13 cellular contexts compared by ENCODE assay signal in genomic region chr19:868458-869244, GRCh38. TPM values are rescaled to one million over a fixed set of nuclear protein-coding genes. Genes with fewer than 3 reads are reported as not detected.
DNase-seq lines count a peak whose midpoint lies in the region; TF ChIP-seq lines count a peak whose summit lies in the region.
"Had no signal": no experiment of that assay in that cellular context is flagged by ENCODE, and none has a peak within 500 bp of the region (broad histone marks: within the 10 kb centered on the region; RNA-seq: fewer than 3 reads in every experiment).

No MANE protein-coding gene starts in this region.

- no peaks in the 10 kb centered on the region for H4K20me1 ChIP-seq in hepatocyte (ENCODE audit: insufficient read depth, poor library complexity, severe bottlenecking)

- H3K27ac ChIP-seq in SK-N-MC = peak overlapping the region; percentile 89
- peak overlapping the region; percentile 63 for H3K27ac ChIP-seq in hepatocyte
- peak overlapping the region; percentile 80 to 90 (median 86) for H3K27ac ChIP-seq in tibial nerve

- no peaks in the 10 kb centered on the region for H3K9me2 ChIP-seq in hepatocyte (replicated peaks; ENCODE audit: insufficient read depth)

- H3K27me3 ChIP-seq in hepatocyte (no peaks in the 10 kb centered on the region), tibial nerve (no peaks in the 10 kb centered on the region)

- TF ChIP-seq POLR2A in tibial nerve (IDR thresholded peaks at IDR 0.05) = no peak

- H3K4me3 ChIP-seq in SK-N-MC = no peak overlapping the region
- no peak overlapping the region for H3K4me3 ChIP-seq in hepatocyte
- no peak overlapping the region for H3K4me3 ChIP-seq in tibial nerve
- H3K4me3 ChIP-seq: HAP-1 had no signal

- H3K9me3 ChIP-seq in SK-N-MC (ENCODE audit: low read depth, low read length) = no peaks in the 10 kb centered on the region
- no peaks in the 10 kb centered on the region for H3K9me3 ChIP-seq in hepatocyte (ENCODE audit: low read depth)
- no peaks in the 10 kb centered on the region for H3K9me3 ChIP-seq in tibial nerve
- H3K9me3 ChIP-seq: HAP-1 had no signal

- DNase-seq in SK-N-MC (ENCODE audit: low read depth, low spot score) (no peak), hepatocyte (ENCODE audit: low spot score) (no peak), tibial nerve (ENCODE audit: low spot score in 2 of 2) (no peak), NCI-H146 (lab: John Stamatoyannopoulos, UW) (no peak), NCI-H1436 treated with DMSO at 0.1 percent for 48 hours (lab: John Stamatoyannopoulos, UW) (no peak), ureter (ENCODE audit: low spot score) (no peak)
- DNase-seq: activated CD8-positive, alpha-beta memory T cell treated with anti-CD3 and anti-CD28 coated beads, Interleukin-2, amount 50 U/mL, for 4 hours; anterior cingulate cortex; NCI-H2171; stimulated activated CD4-positive, alpha-beta T cell treated with anti-CD3 and anti-CD28 coated beads, Interleukin-2, amount 100 ng/mL, for 24 hours; stimulated activated naive CD8-positive, alpha-beta T cell treated with anti-CD3 and anti-CD28 coated beads, Interleukin-15, amount 100 ng/mL, for 72 hours had no signal

- H3K4me2 ChIP-seq in hepatocyte = no peak overlapping the region

- no peak for TF ChIP-seq CTCF in hepatocyte (IDR thresholded peaks at IDR 0.05; ENCODE audit: poor library complexity)
- no peak for TF ChIP-seq CTCF in tibial nerve (IDR thresholded peaks at IDR 0.05)

- no peak for TF ChIP-seq EP300 in tibial nerve (IDR thresholded peaks at IDR 0.05)

- H3K79me2 ChIP-seq in hepatocyte = no peaks in the 10 kb centered on the region

- peaks cover 27% of the 10 kb centered on the region for H3K36me3 ChIP-seq in SK-N-MC (ENCODE audit: insufficient read depth, low read length)
- H3K36me3 ChIP-seq in hepatocyte (replicated peaks; ENCODE audit: insufficient read depth, low read depth) = no peaks in the 10 kb centered on the region
- H3K36me3 ChIP-seq in tibial nerve = peaks cover 0 to 67% (median 0%) of the 10 kb centered on the region in 3 donors

- H3K9ac ChIP-seq in SK-N-MC (ENCODE audit: insufficient read length) = no peak overlapping the region

- 98% methylated on average over 26 of the region's 34 CpGs for WGBS in hepatocyte (ENCODE audit: low lambda C conversion rate, missing lambda C conversion rate)
- 88 to 92% methylated on average over 29 to 34 of the region's 34 CpGs for WGBS in tibial nerve, 2 donors

- H3K4me1 ChIP-seq in hepatocyte (ENCODE audit: insufficient read depth) = no peaks in the 10 kb centered on the region
- H3K4me1 ChIP-seq in tibial nerve = peaks cover 0 to 47% (median 13%) of the 10 kb centered on the region in 4 donors

- no peak overlapping the region for H2AFZ ChIP-seq in hepatocyte

RNA-seq across cellular contexts. Expression of gene CFD, which starts 9.2 kb away (rescaled TPM):
- total RNA-seq in hepatocyte (3.3 and 9.0 TPM in 2 replicates), tibial nerve (1,000 to 10,000 TPM; 1,040 to 7,538 (median 2,843) TPM), ureter (139 TPM)
- 8.2 and 11.2 TPM in 2 replicates for polyA plus RNA-seq in hepatocyte
- total RNA-seq: neural crest cell had no signal

RNA-seq across cellular contexts. Expression of gene ELANE, which starts 16.5 kb away (rescaled TPM):
- total RNA-seq in hepatocyte (0.83 and 1.2 TPM in 2 replicates), tibial nerve (10 to 100 TPM in 1 of 4 donors, 1 to 10 TPM in 2, under 1 TPM in 1; 0.66 to 12.6 (median 4.2) TPM), ureter (0.81 TPM)
- 0.81 and 3.0 TPM in 2 replicates for polyA plus RNA-seq in hepatocyte
- total RNA-seq: neural crest cell had no signal

RNA-seq across cellular contexts. Expression of gene MED16, which starts 24.3 kb away (rescaled TPM):
- 24.4 and 32.1 TPM in 2 replicates for total RNA-seq in hepatocyte
- polyA plus RNA-seq in hepatocyte = 80.9 and 111 TPM in 2 replicates
- total RNA-seq in tibial nerve = 10 to 100 TPM; 49.6 to 67.5 (median 53.9) TPM
- total RNA-seq in ureter = 63.7 TPM

RNA-seq across cellular contexts. Expression of gene RNU6-9, which starts 24.6 kb away (rescaled TPM):
- total RNA-seq in hepatocyte = not detected in 2 replicates
- not detected in 2 replicates for polyA plus RNA-seq in hepatocyte
- not detected for total RNA-seq in tibial nerve
- not detected for total RNA-seq in ureter
- total RNA-seq: neural crest cell had no signal

RNA-seq across cellular contexts. Expression of gene PRTN3, which starts 27.9 kb away (rescaled TPM):
- total RNA-seq in hepatocyte (not detected in 2 replicates), tibial nerve (not detected), ureter (not detected)
- not detected in 2 replicates for polyA plus RNA-seq in hepatocyte
- total RNA-seq: neural crest cell had no signal

Comparison
In these comparisons a context has a peak if more than half of its experiments do, and no peak if none do; other contexts are left out.
1. RNA of gene CFD, which starts 9.2 kb away (total RNA-seq): 1,040 to 7,538 TPM in tibial nerve and 139 TPM in ureter (single experiment); 3.3 to 9.0 TPM in hepatocyte; every median in the first group is over 10 times any median in the second.
2. Peak in every context shown above with its lines, with median percentiles within 50 percentile points of each other: H3K27ac ChIP-seq.